Comparison of ENCODE assay signal across 12 cellular contexts in genomic region chr15:63701365-63701764, GRCh38.
"Had no signal": no experiment of that assay in that cellular context is flagged by ENCODE, and none has a peak within 500 bp of the region (broad histone marks: within the 10 kb centered on the region; RNA-seq: fewer than 3 reads in every experiment).

No MANE protein-coding gene starts in this region.

- H3K27ac ChIP-seq: colonic mucosa, esophagus squamous epithelium, lower lobe of right lung had no signal

- ATAC-seq: activated CD8-positive, alpha-beta memory T cell treated with anti-CD3 and anti-CD28 coated beads, Interleukin-2, amount 10 ng/mL, durations not matched to agents 7 days and 5 days; lower lobe of right lung; stimulated activated memory B cell treated with anti-CD40 and anti-IgM and Interleukin-4, amounts not matched to agents 10 μg/mL and 1 μg/mL and 100 μg/mL, for 72 hours had no signal

- H3K4me3 ChIP-seq: colonic mucosa, lower lobe of right lung had no signal

- H3K27me3 ChIP-seq: colonic mucosa, esophagus squamous epithelium had no signal

- H3K4me1 ChIP-seq: colonic mucosa, esophagus squamous epithelium had no signal

- H3K27me3 Mint-ChIP-seq: activated CD4-positive, alpha-beta memory T cell treated with anti-CD3 and anti-CD28 coated beads for 36 hours; activated CD8-positive, alpha-beta memory T cell treated with anti-CD3 and anti-CD28 coated beads, Interleukin-2, amount 10 ng/mL, durations not matched to agents 7 days and 5 days; activated naive CD4-positive, alpha-beta T cell treated with anti-CD3 and anti-CD28 coated beads, Interleukin-2, amount 10 ng/mL, durations not matched to agents 7 days and 5 days; stimulated activated memory B cell treated with anti-CD40 and anti-IgM and Interleukin-4, amounts not matched to agents 10 μg/mL and 1 μg/mL and 100 μg/mL, for 72 hours had no signal

- H3K9me3 Mint-ChIP-seq: activated CD4-positive, alpha-beta memory T cell treated with anti-CD3 and anti-CD28 coated beads for 36 hours; activated naive CD4-positive, alpha-beta T cell treated with anti-CD3 and anti-CD28 coated beads, Interleukin-2, amount 10 ng/mL, durations not matched to agents 7 days and 5 days; activated T-helper 2 cell treated with anti-CD3 and anti-CD28 coated beads, Interferon-gamma antibody, Interleukin-2, Interleukin-4, amounts not matched to agents 10 μg/mL and 5 μg/mL and 100 μg/mL, durations not matched to agents 14 hours and 24 hours and 36 hours; mesothelial cell of epicardium; neural crest cell; stimulated activated memory B cell treated with anti-CD40 and anti-IgM and Interleukin-4, amounts not matched to agents 10 μg/mL and 1 μg/mL and 100 μg/mL, for 72 hours had no signal

- H3K9me3 ChIP-seq: colonic mucosa, esophagus squamous epithelium, lower lobe of right lung had no signal

- H3K4me3 Mint-ChIP-seq: activated CD4-positive, alpha-beta memory T cell treated with anti-CD3 and anti-CD28 coated beads for 36 hours; activated CD8-positive, alpha-beta memory T cell treated with anti-CD3 and anti-CD28 coated beads, Interleukin-2, amount 10 ng/mL, durations not matched to agents 7 days and 5 days; activated naive CD4-positive, alpha-beta T cell treated with anti-CD3 and anti-CD28 coated beads, Interleukin-2, amount 10 ng/mL, durations not matched to agents 7 days and 5 days; mesothelial cell of epicardium; neural crest cell; stimulated activated memory B cell treated with anti-CD40 and anti-IgM and Interleukin-4, amounts not matched to agents 10 μg/mL and 1 μg/mL and 100 μg/mL, for 72 hours had no signal

- H3K4me1 Mint-ChIP-seq: activated CD8-positive, alpha-beta memory T cell treated with anti-CD3 and anti-CD28 coated beads, Interleukin-2, amount 10 ng/mL, durations not matched to agents 7 days and 5 days; activated naive CD4-positive, alpha-beta T cell treated with anti-CD3 and anti-CD28 coated beads, Interleukin-2, amount 10 ng/mL, durations not matched to agents 7 days and 5 days; mesothelial cell of epicardium; neural crest cell; stimulated activated memory B cell treated with anti-CD40 and anti-IgM and Interleukin-4, amounts not matched to agents 10 μg/mL and 1 μg/mL and 100 μg/mL, for 72 hours had no signal

- H3K27ac Mint-ChIP-seq: activated CD4-positive, alpha-beta memory T cell treated with anti-CD3 and anti-CD28 coated beads for 36 hours; activated CD8-positive, alpha-beta memory T cell treated with anti-CD3 and anti-CD28 coated beads, Interleukin-2, amount 10 ng/mL, durations not matched to agents 7 days and 5 days; activated naive CD4-positive, alpha-beta T cell treated with anti-CD3 and anti-CD28 coated beads, Interleukin-2, amount 10 ng/mL, durations not matched to agents 7 days and 5 days; activated T-helper 2 cell treated with anti-CD3 and anti-CD28 coated beads, Interferon-gamma antibody, Interleukin-2, Interleukin-4, amounts not matched to agents 10 μg/mL and 5 μg/mL and 100 μg/mL, durations not matched to agents 14 hours and 24 hours and 36 hours; mesothelial cell of epicardium; stimulated activated memory B cell treated with anti-CD40 and anti-IgM and Interleukin-4, amounts not matched to agents 10 μg/mL and 1 μg/mL and 100 μg/mL, for 72 hours had no signal

- DNase-seq: activated CD4-positive, alpha-beta memory T cell treated with anti-CD3 and anti-CD28 coated beads for 36 hours; activated CD8-positive, alpha-beta memory T cell treated with anti-CD3 and anti-CD28 coated beads, Interleukin-2, amount 10 ng/mL, durations not matched to agents 7 days and 5 days; activated naive CD4-positive, alpha-beta T cell treated with anti-CD3 and anti-CD28 coated beads, Interleukin-2, amount 10 ng/mL, durations not matched to agents 7 days and 5 days; activated T-cell treated with anti-CD3 and anti-CD28 coated beads, Interleukin-2, amount 50 U/mL, for 1 hour; colonic mucosa; esophagus squamous epithelium; lower lobe of right lung; stimulated activated CD4-positive, alpha-beta T cell treated with anti-CD3 and anti-CD28 coated beads, Interleukin-2, amount 100 ng/mL, for 48 hours had no signal

- H3K36me3 ChIP-seq: colonic mucosa had no signal
